9 cellular contexts compared by ENCODE assay signal in genomic region chr4:8592366-8593267, GRCh38. TPM values are rescaled to one million over a fixed set of nuclear protein-coding genes. Genes with fewer than 3 reads are reported as not detected.
DNase-seq lines count a peak whose midpoint lies in the region; ATAC-seq and TF ChIP-seq lines count a peak whose summit lies in the region.
"Had no signal": no experiment of that assay in that cellular context is flagged by ENCODE, and none has a peak within 500 bp of the region (broad histone marks: within the 10 kb centered on the region; RNA-seq: fewer than 3 reads in every experiment).

Gene CPZ, plus strand, starts transcription at chr4:8592765. Its CDS starts 69 bp downstream, at chr4:8592834.

- no peaks in the 10 kb centered on the region for H3K9me3 ChIP-seq in BLaER1 treated with 17β-estradiol and CSF1 and Interleukin-3, amounts not matched to agents 10 nM and 100 nM (replicated peaks in 1 of 11)
- H3K9me3 ChIP-seq in PC-3 (ENCODE audit: low read length) = no peaks in the 10 kb centered on the region
- H3K9me3 ChIP-seq in ovary = no peaks in the 10 kb centered on the region
- H3K9me3 ChIP-seq: spleen had no signal

- CTCF ChIA-PET in PC-3 (lab: Charles Lee) = no interaction called here
- CTCF ChIA-PET in activated CD4-positive, alpha-beta memory T cell treated with anti-CD3 and anti-CD28 coated beads for 36 hours (lab: Charles Lee) = no interaction called here

- peaks cover 0 to 71% (median 39%) of the 10 kb centered on the region in 11 experiments; a peak in 16 of 22 replicates for H4K20me1 ChIP-seq in BLaER1 treated with 17β-estradiol and CSF1 and Interleukin-3, amounts not matched to agents 10 nM and 100 nM
- H4K20me1 ChIP-seq in PC-3 (ENCODE audit: low read length) = no peaks in the 10 kb centered on the region

- H3K4me3 ChIP-seq in BLaER1 treated with 17β-estradiol and CSF1 and Interleukin-3, amounts not matched to agents 10 nM and 100 nM = no peak within 1 kb of the TSS; a peak in 2 of 20 replicates
- peak within 1 kb of the TSS; percentile 76 for H3K4me3 ChIP-seq in PC-3 (ENCODE audit: low read length)
- peak within 1 kb of the TSS; percentile 45 for H3K4me3 ChIP-seq in ovary

- peaks cover 21% of the 10 kb centered on the region; the same call in 1 of the 2 replicates for H3K79me2 ChIP-seq in PC-3 (ENCODE audit: low read length)

- no peak within 1 kb of the TSS for H3K4me3 Mint-ChIP-seq in activated CD4-positive, alpha-beta memory T cell treated with anti-CD3 and anti-CD28 coated beads for 36 hours

- no peak within 1 kb of the TSS for H3K27ac ChIP-seq in BLaER1 treated with 17β-estradiol and CSF1 and Interleukin-3, amounts not matched to agents 10 nM and 100 nM
- H3K27ac ChIP-seq in PC-3 (ENCODE audit: low read length) (no peak within 1 kb of the TSS), foreskin keratinocyte (no peak within 1 kb of the TSS), ovary (peak within 1 kb of the TSS; percentile 83 to 87)
- H3K27ac ChIP-seq: spleen had no signal

- BruUV-seq in PC-3 (replicated peaks; lab: Mats Ljungman, UMichigan) = no TSS peak

- peaks cover 10 to 60% (median 26%) of the 10 kb centered on the region in 10 experiments; a peak in 16 of 20 replicates for H3K4me1 ChIP-seq in BLaER1 treated with 17β-estradiol and CSF1 and Interleukin-3, amounts not matched to agents 10 nM and 100 nM
- H3K4me1 ChIP-seq in PC-3 (ENCODE audit: insufficient read depth, low read length) (peaks cover 7% of the 10 kb centered on the region; the same call in 1 of the 2 replicates), foreskin keratinocyte (no peaks in the 10 kb centered on the region), ovary (ENCODE audit: insufficient read depth) (peaks cover 23% of the 10 kb centered on the region)

- no peaks in the 10 kb centered on the region for H3K4me1 Mint-ChIP-seq in activated CD4-positive, alpha-beta memory T cell treated with anti-CD3 and anti-CD28 coated beads for 36 hours (ENCODE audit: low read depth)

- DNase-seq in PC-3 = peak; percentile 51
- no peak for DNase-seq in foreskin keratinocyte
- peak; percentile 83 to 91 (median 88) for DNase-seq in ovary
- no peak for DNase-seq in NOMO-1 treated with dmso at 0.1 percent for 144 hours (lab: John Stamatoyannopoulos, UW; ENCODE audit: unreplicated experiment)
- no peak for DNase-seq in activated CD4-positive, alpha-beta memory T cell treated with anti-CD3 and anti-CD28 coated beads for 36 hours
- DNase-seq in activated effector memory CD4-positive, alpha-beta T cell treated with Interleukin-2 at 50 U/mL for 16 hours = no peak
- DNase-seq: spleen had no signal

- POLR2A ChIA-PET in PC-3 (lab: Charles Lee; ENCODE audit: unreplicated experiment) = no interaction called here
- POLR2A ChIA-PET in activated CD4-positive, alpha-beta memory T cell treated with anti-CD3 and anti-CD28 coated beads for 36 hours (lab: Charles Lee) = no interaction called here

- H3K9ac ChIP-seq in BLaER1 treated with 17β-estradiol and CSF1 and Interleukin-3, amounts not matched to agents 10 nM and 100 nM = no peak within 1 kb of the TSS
- peak within 1 kb of the TSS; percentile 58 for H3K9ac ChIP-seq in PC-3 (ENCODE audit: low read length)

- intact Hi-C loops in PC-3 (cut with micrococcal nuclease) (loop anchor here (5.0 kb wide), 1 partner anchor 45 kb away; no protein-coding TSS in a partner anchor), ovary (cut with DNase I) (loop anchor here in 2 of 4 donors (2.0 kb wide), 2 partner anchors 120 to 124 kb away; no protein-coding TSS in a partner anchor)
- intact Hi-C loops in activated CD4-positive, alpha-beta memory T cell treated with anti-CD3 and anti-CD28 coated beads for 36 hours (cut with micrococcal nuclease) = loop anchor here (5.0 kb wide), 1 partner anchor 350 kb away; no protein-coding TSS in a partner anchor

- peaks cover 53 to 73% (median 61%) of the 10 kb centered on the region in 11 experiments for H3K27me3 ChIP-seq in BLaER1 treated with 17β-estradiol and CSF1 and Interleukin-3, amounts not matched to agents 10 nM and 100 nM
- H3K27me3 ChIP-seq in PC-3 (ENCODE audit: low read length) = no peaks in the 10 kb centered on the region
- peaks cover 41% of the 10 kb centered on the region for H3K27me3 ChIP-seq in foreskin keratinocyte
- H3K27me3 ChIP-seq in ovary = no peaks in the 10 kb centered on the region

- no peaks in the 10 kb centered on the region for H3K9me2 ChIP-seq in PC-3 (replicated peaks; ENCODE audit: low read length)

- TF ChIP-seq EP300 in ovary (IDR thresholded peaks at IDR 0.05) = no peak

- no peak within 1 kb of the TSS for H3K27ac Mint-ChIP-seq in activated CD4-positive, alpha-beta memory T cell treated with anti-CD3 and anti-CD28 coated beads for 36 hours

- peak within 1 kb of the TSS; percentile 70 for H2AFZ ChIP-seq in PC-3 (ENCODE audit: low read length)

- ATAC-seq in PC-3 (peak; percentile 73), foreskin keratinocyte (peak; percentile 36), HG03175 (IDR thresholded peaks at IDR 0.05; ENCODE audit: unreplicated experiment) (no peak)

- no peaks in the 10 kb centered on the region for H3K36me3 ChIP-seq in BLaER1 treated with 17β-estradiol and CSF1 and Interleukin-3, amounts not matched to agents 10 nM and 100 nM
- H3K36me3 ChIP-seq in PC-3 (ENCODE audit: low read depth, low read length) = no peaks in the 10 kb centered on the region
- no peaks in the 10 kb centered on the region for H3K36me3 ChIP-seq in ovary
- H3K36me3 ChIP-seq: spleen had no signal

- WGBS in ovary, 3 donors = 5 to 7% (median 5%) methylated on average over 46 to 58 of the region's 58 CpGs

- H3K27me3 Mint-ChIP-seq in activated CD4-positive, alpha-beta memory T cell treated with anti-CD3 and anti-CD28 coated beads for 36 hours = peaks cover 25% of the 10 kb centered on the region

- peak; percentile 51 for TF ChIP-seq POLR2A in ovary (IDR thresholded peaks at IDR 0.05)

- H3K4me2 ChIP-seq in BLaER1 treated with 17β-estradiol and CSF1 and Interleukin-3, amounts not matched to agents 10 nM and 100 nM = peak within 1 kb of the TSS in 10 of 11 experiments; percentile 24 to 62 (median 50); a peak in 17 of 22 replicates
- peak within 1 kb of the TSS; percentile 86 for H3K4me2 ChIP-seq in PC-3 (ENCODE audit: low read length)

- no peaks in the 10 kb centered on the region for H3K36me3 Mint-ChIP-seq in activated CD4-positive, alpha-beta memory T cell treated with anti-CD3 and anti-CD28 coated beads for 36 hours

- TF ChIP-seq CTCF in PC-3 (conservative IDR thresholded peaks at IDR 0.05; ENCODE audit: low read depth, low read length) (no peak), foreskin keratinocyte (conservative IDR thresholded peaks at IDR 0.05) (no peak), ovary (IDR thresholded peaks at IDR 0.05) (peak in 1 of 3 donors; percentile 7)

- H3F3A ChIP-seq in PC-3 (ENCODE audit: low read length, unreplicated experiment) = no peaks in the 10 kb centered on the region

- no peaks in the 10 kb centered on the region for H3K9me3 Mint-ChIP-seq in activated CD4-positive, alpha-beta memory T cell treated with anti-CD3 and anti-CD28 coated beads for 36 hours

RNA-seq across cellular contexts. Expression of gene CPZ, which starts in this region (rescaled TPM):
- total RNA-seq in PC-3 (2014; rRNA removed) (21.7 and 27.9 TPM in 2 replicates), foreskin keratinocyte (not detected in 2 replicates), ovary (100 to 1,000 TPM in 4 of 7 donors, 10 to 100 TPM in 3; 55.9 to 212 (median 129) TPM)
- polyA plus RNA-seq in foreskin keratinocyte (not detected in 2 replicates), ovary (100 to 1,000 TPM in 1 of 2 donors, 10 to 100 TPM in 1; 51.0 to 170 TPM)
- total RNA-seq in activated CD4-positive, alpha-beta memory T cell treated with anti-CD3 and anti-CD28 coated beads for 36 hours = not detected

Comparison
In these comparisons a context has a peak if more than half of its experiments do, and no peak if none do; other contexts are left out.
1. RNA of gene CPZ (total RNA-seq): 55.9 to 212 TPM in ovary and 21.7 to 27.9 TPM in PC-3; not detected in foreskin keratinocyte and not detected in activated CD4-positive, alpha-beta memory T cell treated with anti-CD3 and anti-CD28 coated beads for 36 hours; every median in the first group is over 10 times any median in the second.
2. RNA of gene CPZ (polyA plus RNA-seq): 51.0 to 170 TPM in ovary; not detected in foreskin keratinocyte; every median in the first group is over 10 times any median in the second.
3. Peak in ATAC-seq in foreskin keratinocyte; RNA of the gene not detected or under 1 TPM.
4. H3K27ac ChIP-seq: peak in ovary (2 of 2); none in BLaER1 treated with 17β-estradiol and CSF1 and Interleukin-3, amounts not matched to agents 10 nM and 100 nM (0 of 11), PC-3 (single experiment) and foreskin keratinocyte (single experiment).
5. H3K4me3 ChIP-seq: peak in PC-3 (single experiment) and ovary (single experiment); none in BLaER1 treated with 17β-estradiol and CSF1 and Interleukin-3, amounts not matched to agents 10 nM and 100 nM (0 of 10).
6. DNase-seq: peak in PC-3 (single experiment) and ovary (5 of 5); none in foreskin keratinocyte (0 of 2), NOMO-1 treated with dmso at 0.1 percent for 144 hours (single experiment), activated CD4-positive, alpha-beta memory T cell treated with anti-CD3 and anti-CD28 coated beads for 36 hours (single experiment) and activated effector memory CD4-positive, alpha-beta T cell treated with Interleukin-2 at 50 U/mL for 16 hours (single experiment).